23 cellular contexts compared by ENCODE assay signal in genomic region chr9:90905822-90906221, GRCh38.
"Had no signal": no experiment of that assay in that cellular context is flagged by ENCODE, and none has a peak within 500 bp of the region (broad histone marks: within the 10 kb centered on the region; RNA-seq: fewer than 3 reads in every experiment).

No MANE protein-coding gene starts in this region.

- H3K27ac Mint-ChIP-seq: dendritic cell treated with granulocyte-macrophage colony-stimulating factor and Interleukin-4, amounts not matched to agents 40 ng/mL and 50 ng/mL, for 4 days; effector memory CD8-positive, alpha-beta T cell; endodermal cell; immature natural killer cell; naive thymus-derived CD4-positive, alpha-beta T cell had no signal

- FAIRE-seq: endometrium, frontal cortex, kidney had no signal

- H3K4me3 Mint-ChIP-seq: dendritic cell treated with granulocyte-macrophage colony-stimulating factor and Interleukin-4, amounts not matched to agents 40 ng/mL and 50 ng/mL, for 4 days; effector memory CD8-positive, alpha-beta T cell; endodermal cell; immature natural killer cell; naive thymus-derived CD4-positive, alpha-beta T cell had no signal

- DNase-seq: colonic mucosa; cortex of kidney; effector CD8-positive, alpha-beta T cell; effector memory CD8-positive, alpha-beta T cell; foreskin keratinocyte; heart left ventricle; hypothalamus; immature natural killer cell; islet precursor cell; kidney; left colon; left ventricle myocardium superior; lower lobe of right lung; midbrain; naive thymus-derived CD4-positive, alpha-beta T cell had no signal

- H3K36me3 ChIP-seq: colonic mucosa, esophagus muscularis mucosa, gastroesophageal sphincter, heart left ventricle, lower lobe of right lung had no signal

- H3K4me3 ChIP-seq: colonic mucosa, esophagus muscularis mucosa, gastroesophageal sphincter, heart left ventricle, hepatocyte, lower lobe of right lung had no signal

- H3K4me1 ChIP-seq: colonic mucosa, esophagus muscularis mucosa, foreskin keratinocyte, gastroesophageal sphincter, heart left ventricle, lower lobe of right lung had no signal

- H3K9me3 ChIP-seq: colonic mucosa, esophagus muscularis mucosa, gastroesophageal sphincter, heart left ventricle, lower lobe of right lung had no signal

- H3K27me3 ChIP-seq: colonic mucosa, esophagus muscularis mucosa, gastroesophageal sphincter, heart left ventricle, hepatocyte had no signal

- ATAC-seq: effector memory CD8-positive, alpha-beta T cell; foreskin keratinocyte; gastroesophageal sphincter; heart left ventricle; left lobe of liver; left ventricle myocardium superior; naive thymus-derived CD4-positive, alpha-beta T cell had no signal

- H3K27me3 Mint-ChIP-seq: dendritic cell treated with granulocyte-macrophage colony-stimulating factor and Interleukin-4, amounts not matched to agents 40 ng/mL and 50 ng/mL, for 4 days had no signal

- H3K9me3 Mint-ChIP-seq: dendritic cell treated with granulocyte-macrophage colony-stimulating factor and Interleukin-4, amounts not matched to agents 40 ng/mL and 50 ng/mL, for 4 days; effector memory CD8-positive, alpha-beta T cell; immature natural killer cell had no signal

- H3K4me1 Mint-ChIP-seq: endodermal cell had no signal

- H3K27ac ChIP-seq: colonic mucosa, esophagus muscularis mucosa, foreskin keratinocyte, gastroesophageal sphincter, heart left ventricle, hepatocyte, lower lobe of right lung had no signal

- H3K36me3 Mint-ChIP-seq: naive thymus-derived CD4-positive, alpha-beta T cell had no signal
